ENCODE assay signal across 10 cellular contexts in the genomic region with DNA sequence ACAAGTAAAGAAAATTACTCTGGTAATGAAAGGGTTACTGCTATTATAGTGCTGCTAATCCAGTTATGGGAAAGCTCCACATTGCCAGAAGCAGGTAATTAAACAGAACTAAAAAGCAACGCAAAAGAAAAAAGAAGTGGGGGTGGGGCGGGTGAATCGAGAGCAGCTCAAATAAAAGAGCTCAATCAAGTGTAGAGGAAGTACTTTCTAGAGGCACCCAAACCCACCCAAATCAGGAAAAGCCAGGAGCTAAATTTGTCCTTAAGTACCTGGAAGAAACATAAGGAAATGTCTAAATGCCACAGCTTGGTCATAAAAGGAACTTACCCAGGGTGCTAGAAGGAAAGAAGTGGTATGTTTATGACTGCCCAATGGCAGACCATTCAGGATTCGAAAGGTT. TPM values are rescaled to one million over a fixed set of nuclear protein-coding genes. Genes with fewer than 3 reads are reported as not detected.
DNase-seq lines count a peak whose midpoint lies in the region; ATAC-seq and TF ChIP-seq lines count a peak whose summit lies in the region.
"Had no signal": no experiment of that assay in that cellular context is flagged by ENCODE, and none has a peak within 500 bp of the region (broad histone marks: within the 10 kb centered on the region; RNA-seq: fewer than 3 reads in every experiment).

No MANE protein-coding gene starts in this region.

- intact Hi-C loops in thyroid gland (cut with DNase I) = no loop called here
- intact Hi-C loops in uterus (cut with DNase I; ENCODE audit: low total_unique reads) = no loop called here
- intact Hi-C loops in tibial artery (cut with DNase I; ENCODE audit: low total_unique reads) = loop anchor here (2.0 kb wide), 1 partner anchor 49 kb away; no protein-coding TSS in a partner anchor

- H3K4me3 ChIP-seq in NB4 (ENCODE audit: low read depth, low read length) = no peak overlapping the region
- H3K4me3 ChIP-seq in thyroid gland (replicated peaks in 1 of 3) = no peak overlapping the region
- no peak overlapping the region for H3K4me3 ChIP-seq in uterus
- H3K4me3 ChIP-seq in tibial artery = no peak overlapping the region

- no peak for ATAC-seq in HG02798 (IDR thresholded peaks at IDR 0.05; ENCODE audit: poor library complexity, unreplicated experiment)
- ATAC-seq: esophagus mucosa, Right ventricle myocardium inferior had no signal

- TF ChIP-seq POLR2A in NB4 (IDR thresholded peaks at IDR 0.05; ENCODE audit: extremely low read depth, insufficient read length) = no peak
- TF ChIP-seq POLR2A in thyroid gland (IDR thresholded peaks at IDR 0.05) = no peak
- TF ChIP-seq POLR2A in uterus (IDR thresholded peaks at IDR 0.05) = no peak

- WGBS in thyroid gland, 2 donors = 19 to 22% methylated on average over 4 of the region's 4 CpGs

- H3K36me3 ChIP-seq in thyroid gland (no peaks in the 10 kb centered on the region), uterus (no peaks in the 10 kb centered on the region), tibial artery (no peaks in the 10 kb centered on the region)

- DNase-seq in NCI-H748 (lab: John Stamatoyannopoulos, UW; ENCODE audit: unreplicated experiment) = peak; percentile 23
- DNase-seq in NCI-H748 treated with DMSO at 0.1 percent for 48 hours (lab: John Stamatoyannopoulos, UW) = no peak
- peak; percentile 32 for DNase-seq in NB4 (ENCODE audit: low read depth)
- DNase-seq in thyroid gland = peak; percentile 30 to 39
- no peak for DNase-seq in uterus
- no peak for DNase-seq in tibial artery

- H3K27ac ChIP-seq in VCaP = peak overlapping the region; percentile 85
- H3K27ac ChIP-seq in thyroid gland = peak overlapping the region in 1 of 3 donors; percentile 20
- no peak overlapping the region for H3K27ac ChIP-seq in uterus
- no peak overlapping the region for H3K27ac ChIP-seq in tibial artery

- TF ChIP-seq CTCF in NB4 (IDR thresholded peaks at IDR 0.05; ENCODE audit: low read depth, low read length) (no peak), VCaP (conservative IDR thresholded peaks at IDR 0.05) (no peak), thyroid gland (IDR thresholded peaks at IDR 0.05) (no peak), uterus (IDR thresholded peaks at IDR 0.05) (no peak), tibial artery (IDR thresholded peaks at IDR 0.05) (no peak)

- H3K4me1 ChIP-seq in thyroid gland (peaks cover 8 to 15% of the 10 kb centered on the region in 2 donors), uterus (peaks cover 0 to 7% of the 10 kb centered on the region in 2 donors), tibial artery (peaks cover 0 to 12% (median 5%) of the 10 kb centered on the region in 4 donors)

- H3K27me3 ChIP-seq in thyroid gland = no peaks in the 10 kb centered on the region
- peaks cover 0 to 3% of the 10 kb centered on the region in 2 donors for H3K27me3 ChIP-seq in uterus
- H3K27me3 ChIP-seq in tibial artery = no peaks in the 10 kb centered on the region

- H3K9me3 ChIP-seq in thyroid gland = no peaks in the 10 kb centered on the region
- no peaks in the 10 kb centered on the region for H3K9me3 ChIP-seq in uterus
- H3K9me3 ChIP-seq in tibial artery = no peaks in the 10 kb centered on the region

RNA-seq across cellular contexts. Expression of a gene that starts 2.4 kb away (rescaled TPM):
- total RNA-seq in thyroid gland (10 to 100 TPM; 59.5 to 88.6 (median 75.6) TPM), uterus (10 to 100 TPM; 20.2 to 78.2 (median 73.6) TPM)

RNA-seq across cellular contexts. Expression of a gene that starts 51.4 kb away (rescaled TPM):
- total RNA-seq in thyroid gland (10 to 100 TPM; 14.9 to 21.1 (median 19.3) TPM), uterus (10 to 100 TPM in 3 of 4 donors, 1 to 10 TPM in 1; 7.4 to 39.0 (median 21.6) TPM)

Comparison
In these comparisons a context has a peak if more than half of its experiments do, and no peak if none do; other contexts are left out.
1. DNase-seq: peak in NCI-H748 (single experiment), NB4 (single experiment) and thyroid gland (2 of 2); none in NCI-H748 treated with DMSO at 0.1 percent for 48 hours (single experiment), uterus (0 of 2) and tibial artery (0 of 2).